13 cellular contexts compared by ENCODE assay signal in the genomic region with DNA sequence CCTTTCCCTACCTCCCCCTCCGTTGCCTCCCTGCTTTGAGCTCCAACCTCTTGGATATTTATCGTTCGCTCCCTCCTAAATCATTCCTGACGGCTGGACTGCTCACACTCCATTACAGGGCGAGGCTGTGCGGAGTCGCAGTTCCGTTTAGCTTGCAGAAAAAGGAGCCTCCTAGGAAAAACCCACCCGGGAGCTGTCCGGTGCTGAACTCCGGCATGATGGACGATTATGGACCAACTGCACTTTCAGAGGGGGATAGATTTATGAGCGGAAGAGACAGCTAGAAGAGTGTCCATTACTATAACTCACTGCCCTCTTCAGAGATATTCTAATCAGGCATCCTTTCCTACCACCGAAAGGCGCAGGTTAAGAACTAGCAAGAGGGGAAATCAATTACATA.
DNase-seq lines count a peak whose midpoint lies in the region; ATAC-seq and TF ChIP-seq lines count a peak whose summit lies in the region.
"Had no signal": no experiment of that assay in that cellular context is flagged by ENCODE, and none has a peak within 500 bp of the region (broad histone marks: within the 10 kb centered on the region; RNA-seq: fewer than 3 reads in every experiment).

No MANE protein-coding gene starts in this region.

- no peaks in the 10 kb centered on the region for H3K4me1 ChIP-seq in vagina

- H3K36me3 ChIP-seq in vagina = no peaks in the 10 kb centered on the region

- CTCF ChIA-PET in activated CD4-positive, alpha-beta T cell treated with anti-CD3 and anti-CD28 coated beads for 36 hours (lab: Charles Lee) = no interaction called here

- peak; percentile 19 for DNase-seq in activated CD4-positive, alpha-beta T cell treated with anti-CD3 and anti-CD28 coated beads for 36 hours
- no peak for DNase-seq in activated CD4-positive, alpha-beta T cell treated with anti-CD3 and anti-CD28 coated beads for 1 hour
- peak; percentile 9 for DNase-seq in OCI-M1 (lab: John Stamatoyannopoulos, UW)
- peak; percentile 13 for DNase-seq in fibroblast of pulmonary artery (ENCODE audit: low read depth)
- DNase-seq in retina = peak; percentile 47
- DNase-seq in vagina (ENCODE audit: extremely low spot score in 2 of 2) = no peak
- DNase-seq: 8988T; activated naive CD4-positive, alpha-beta T cell treated with anti-CD3 and anti-CD28 coated beads, Interleukin-2, amount 50 U/mL, for 16 hours; caudate nucleus; midbrain had no signal

- H3K9me3 ChIP-seq in vagina = no peaks in the 10 kb centered on the region

- no peak overlapping the region for H3K27ac Mint-ChIP-seq in activated CD4-positive, alpha-beta T cell treated with anti-CD3 and anti-CD28 coated beads for 36 hours
- H3K27ac Mint-ChIP-seq: type B pancreatic cell had no signal

- H3K27me3 Mint-ChIP-seq in activated CD4-positive, alpha-beta T cell treated with anti-CD3 and anti-CD28 coated beads for 36 hours = peaks cover 31% of the 10 kb centered on the region

- TF ChIP-seq POLR2A in vagina (IDR thresholded peaks at IDR 0.05) = no peak

- TF ChIP-seq CTCF in fibroblast of pulmonary artery (IDR thresholded peaks at IDR 0.05; ENCODE audit: low read length, missing control alignments) = no peak
- no peak for TF ChIP-seq CTCF in vagina (IDR thresholded peaks at IDR 0.05)

- H3K4me3 ChIP-seq in fibroblast of pulmonary artery (replicated peaks; ENCODE audit: low read depth, low read length) (no peak overlapping the region), vagina (no peak overlapping the region)

- no peaks in the 10 kb centered on the region for H3K36me3 Mint-ChIP-seq in activated CD4-positive, alpha-beta T cell treated with anti-CD3 and anti-CD28 coated beads for 36 hours (ENCODE audit: low read depth)
- H3K36me3 Mint-ChIP-seq: type B pancreatic cell had no signal

- H3K4me1 Mint-ChIP-seq in activated CD4-positive, alpha-beta T cell treated with anti-CD3 and anti-CD28 coated beads for 36 hours = no peaks in the 10 kb centered on the region

- H3K9me3 Mint-ChIP-seq in activated CD4-positive, alpha-beta T cell treated with anti-CD3 and anti-CD28 coated beads for 36 hours (ENCODE audit: low read depth) = no peaks in the 10 kb centered on the region
- H3K9me3 Mint-ChIP-seq: type B pancreatic cell had no signal

- intact Hi-C loops in activated CD4-positive, alpha-beta T cell treated with anti-CD3 and anti-CD28 coated beads for 36 hours (cut with DNase I, micrococcal nuclease) = no loop called here
- intact Hi-C loops in vagina (cut with DNase I) = no loop called here

- H3K27ac ChIP-seq in vagina = no peak overlapping the region

- no peak for ATAC-seq in activated CD4-positive, alpha-beta T cell treated with anti-CD3 and anti-CD28 coated beads for 36 hours
- ATAC-seq in HG03571 (IDR thresholded peaks at IDR 0.05; ENCODE audit: unreplicated experiment) (no peak), GM21423 (IDR thresholded peaks at IDR 0.05; ENCODE audit: unreplicated experiment) (no peak)

- POLR2A ChIA-PET in activated CD4-positive, alpha-beta T cell treated with anti-CD3 and anti-CD28 coated beads for 36 hours (lab: Charles Lee) = no interaction called here

- no peak overlapping the region for H3K4me3 Mint-ChIP-seq in activated CD4-positive, alpha-beta T cell treated with anti-CD3 and anti-CD28 coated beads for 36 hours
- H3K4me3 Mint-ChIP-seq: type B pancreatic cell had no signal

- no peaks in the 10 kb centered on the region for H3K27me3 ChIP-seq in vagina

Comparison
In these comparisons a context has a peak if more than half of its experiments do, and no peak if none do; other contexts are left out.
1. DNase-seq: peak in activated CD4-positive, alpha-beta T cell treated with anti-CD3 and anti-CD28 coated beads for 36 hours (single experiment), OCI-M1 (single experiment), fibroblast of pulmonary artery (single experiment) and retina (single experiment); none in activated CD4-positive, alpha-beta T cell treated with anti-CD3 and anti-CD28 coated beads for 1 hour (single experiment) and vagina (0 of 2).